9 cellular contexts compared by ENCODE assay signal in genomic region chr4:119490335-119490734, GRCh38.
A peak's percentile ranks its signal among the peaks of the same experiment; 100 is the strongest.
DNase-seq lines count a peak whose midpoint lies in the region; ATAC-seq and TF ChIP-seq lines count a peak whose summit lies in the region.
"Had no signal": no experiment of that assay in that cellular context is flagged by ENCODE, and none has a peak within 500 bp of the region (broad histone marks: within the 10 kb centered on the region; RNA-seq: fewer than 3 reads in every experiment).

No MANE protein-coding gene starts in this region.

- H2AFZ ChIP-seq in OCI-LY3 (ENCODE audit: low read depth, low read length) = no peak overlapping the region

- H3K27me3 ChIP-seq in OCI-LY3 (ENCODE audit: low read depth, low read length) = no peaks in the 10 kb centered on the region
- no peaks in the 10 kb centered on the region for H3K27me3 ChIP-seq in foreskin keratinocyte
- no peaks in the 10 kb centered on the region for H3K27me3 ChIP-seq in CD8-positive, alpha-beta memory T cell (ENCODE audit: insufficient read depth, low read length, poor library complexity, severe bottlenecking)

- no peak overlapping the region for H3K9ac ChIP-seq in OCI-LY3 (ENCODE audit: low read length)

- H3K36me3 Mint-ChIP-seq in CD8-positive, alpha-beta memory T cell = peaks cover 0 to 32% (median 11%) of the 10 kb centered on the region in 3 donors

- no peaks in the 10 kb centered on the region for H3K9me3 ChIP-seq in OCI-LY3 (ENCODE audit: insufficient read depth, low read length)
- no peaks in the 10 kb centered on the region for H3K9me3 ChIP-seq in CD8-positive, alpha-beta memory T cell (ENCODE audit: low read length)

- H3K27ac Mint-ChIP-seq in CD8-positive, alpha-beta memory T cell = peak overlapping the region in 1 of 8 donors; percentile 25

- H3K36me3 ChIP-seq in OCI-LY3 (replicated peaks; ENCODE audit: low read depth, low read length) = peaks cover 10% of the 10 kb centered on the region
- no peaks in the 10 kb centered on the region for H3K36me3 ChIP-seq in CD8-positive, alpha-beta memory T cell (ENCODE audit: insufficient read depth, low read length)

- POLR2A ChIA-PET in CD8-positive, alpha-beta memory T cell (lab: Charles Lee) = no interaction called here

- no peaks in the 10 kb centered on the region for H3K27me3 Mint-ChIP-seq in CD8-positive, alpha-beta memory T cell

- no peaks in the 10 kb centered on the region for H3K79me2 ChIP-seq in OCI-LY3 (ENCODE audit: low read length)

- H3K27ac ChIP-seq in OCI-LY3 (ENCODE audit: low read length) (no peak overlapping the region), foreskin keratinocyte (no peak overlapping the region)
- H3K27ac ChIP-seq in CD8-positive, alpha-beta memory T cell (ENCODE audit: low read depth, low read length) = no peak overlapping the region

- H3K4me3 Mint-ChIP-seq in CD8-positive, alpha-beta memory T cell = no peak overlapping the region

- H3K4me1 Mint-ChIP-seq in CD8-positive, alpha-beta memory T cell = no peaks in the 10 kb centered on the region

- CTCF ChIA-PET in CD8-positive, alpha-beta memory T cell (lab: Charles Lee) = interaction anchor here (0.9 kb wide), 1 partner anchor 175 kb away, joined by 3 read pairs; no protein-coding TSS in a partner anchor

- DNase-seq in AG09309 (ENCODE audit: low read depth) (no peak), foreskin keratinocyte (no peak)
- DNase-seq in CD8-positive, alpha-beta memory T cell = no peak
- DNase-seq: activated CD4-positive, alpha-beta T cell treated with anti-CD3 and anti-CD28 coated beads, Interleukin-2, amount 50 U/mL, for 48 hours had no signal

- H4K20me1 ChIP-seq in OCI-LY3 (ENCODE audit: insufficient read depth, low read length) = no peaks in the 10 kb centered on the region

- ATAC-seq in GM21367 (IDR thresholded peaks at IDR 0.05; ENCODE audit: unreplicated experiment) (peak; percentile 54), foreskin keratinocyte (peak; percentile 54), HG02884 (IDR thresholded peaks at IDR 0.05; ENCODE audit: unreplicated experiment) (no peak), GM19328 (IDR thresholded peaks at IDR 0.05; ENCODE audit: unreplicated experiment) (no peak), HG03039 (IDR thresholded peaks at IDR 0.05; ENCODE audit: unreplicated experiment) (no peak)

- H3K4me3 ChIP-seq in AG09309 (ENCODE audit: control insufficient read depth, low read depth, low read length) (no peak overlapping the region), OCI-LY3 (ENCODE audit: low read length) (no peak overlapping the region)
- H3K4me3 ChIP-seq in CD8-positive, alpha-beta memory T cell (ENCODE audit: low read length) = no peak overlapping the region

- H3K4me2 ChIP-seq in OCI-LY3 (ENCODE audit: low read length) = no peak overlapping the region

- H3K4me1 ChIP-seq in OCI-LY3 (ENCODE audit: low read length) (no peaks in the 10 kb centered on the region), foreskin keratinocyte (no peaks in the 10 kb centered on the region)
- H3K4me1 ChIP-seq in CD8-positive, alpha-beta memory T cell (ENCODE audit: insufficient read depth, low read length) = no peaks in the 10 kb centered on the region

- no peaks in the 10 kb centered on the region for H3K9me3 Mint-ChIP-seq in CD8-positive, alpha-beta memory T cell

- TF ChIP-seq CTCF in AG09309 (IDR thresholded peaks at IDR 0.05; ENCODE audit: control insufficient read depth, insufficient read depth, low read depth, low read length, missing control alignments) (peak; percentile 18), OCI-LY3 (IDR thresholded peaks at IDR 0.05; ENCODE audit: low read depth, low read length) (peak; percentile 36), foreskin keratinocyte (conservative IDR thresholded peaks at IDR 0.05) (peak; percentile 38)

Comparison
In these comparisons a context has a peak if more than half of its experiments do, and no peak if none do; other contexts are left out.
1. ATAC-seq: peak in GM21367 (single experiment) and foreskin keratinocyte (single experiment); none in HG02884 (single experiment), GM19328 (single experiment) and HG03039 (single experiment).
2. Peak in every context shown above with its lines, with median percentiles within 50 percentile points of each other: CTCF ChIP-seq.